2 cellular contexts compared by ENCODE assay signal in the genomic region with DNA sequence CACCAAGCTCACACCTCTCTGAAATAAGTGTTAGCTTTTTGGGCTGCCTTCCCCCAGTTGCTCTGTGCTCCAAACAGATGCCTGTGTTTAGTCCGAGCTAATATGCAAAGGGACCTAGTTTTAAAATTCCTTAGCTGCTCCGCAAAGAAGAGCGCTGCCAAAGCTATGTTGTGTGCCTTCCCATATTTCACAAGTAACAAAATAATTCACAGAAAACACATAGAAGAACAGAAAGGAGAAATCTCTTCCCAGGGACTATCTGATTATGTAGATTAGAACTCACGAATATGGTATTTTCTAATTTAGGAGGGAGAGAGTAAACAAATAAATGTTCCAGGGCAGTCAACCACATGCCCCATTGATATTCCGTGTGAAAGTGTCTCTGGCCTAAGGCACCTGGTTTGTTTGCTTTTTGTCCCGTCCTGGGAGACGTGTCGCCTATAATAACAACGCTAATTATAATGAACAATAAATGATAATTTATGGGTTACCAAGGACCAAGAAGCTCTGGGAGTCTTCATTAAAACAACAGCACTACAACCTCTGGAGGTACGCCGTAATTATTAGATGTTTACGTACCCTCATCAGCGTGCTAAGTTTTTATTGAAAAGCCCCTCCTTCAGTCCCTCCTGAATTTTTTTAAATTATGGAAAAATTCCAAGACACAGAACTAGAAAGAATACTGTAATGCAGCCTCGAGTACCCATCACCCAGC.
A peak's percentile ranks its signal among the peaks of the same experiment; 100 is the strongest.
TF ChIP-seq lines count a peak whose summit lies in the region.

No MANE protein-coding gene starts in this region.

TF ChIP-seq in IMR-90, 13 proteins besides CTCF, POLR2A, EP300 and RAD21:
- TF ChIP-seq, protein P1, sequence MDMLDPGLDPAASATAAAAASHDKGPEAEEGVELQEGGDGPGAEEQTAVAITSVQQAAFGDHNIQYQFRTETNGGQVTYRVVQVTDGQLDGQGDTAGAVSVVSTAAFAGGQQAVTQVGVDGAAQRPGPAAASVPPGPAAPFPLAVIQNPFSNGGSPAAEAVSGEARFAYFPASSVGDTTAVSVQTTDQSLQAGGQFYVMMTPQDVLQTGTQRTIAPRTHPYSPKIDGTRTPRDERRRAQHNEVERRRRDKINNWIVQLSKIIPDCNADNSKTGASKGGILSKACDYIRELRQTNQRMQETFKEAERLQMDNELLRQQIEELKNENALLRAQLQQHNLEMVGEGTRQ (IDR thresholded peaks at IDR 0.05; ENCODE audit: low read depth, low read length) = no peak
- TF ChIP-seq BHLHE40 (IDR thresholded peaks at IDR 0.05; ENCODE audit: low read depth, low read length) = no peak
- no peak for TF ChIP-seq RCOR1 (IDR thresholded peaks at IDR 0.05; ENCODE audit: insufficient replicate concordance, low read length)
- no peak for TF ChIP-seq FOS (IDR thresholded peaks at IDR 0.05; ENCODE audit: low read depth, low read length)
- no peak for TF ChIP-seq MXI1 (IDR thresholded peaks at IDR 0.05; ENCODE audit: borderline replicate concordance, low read depth, low read length)
- no peak for TF ChIP-seq CEBPB (IDR thresholded peaks at IDR 0.05; ENCODE audit: low read depth, low read length)
- TF ChIP-seq CHD1 (IDR thresholded peaks at IDR 0.05; ENCODE audit: low read depth, low read length) = no peak
- no peak for TF ChIP-seq MAFK (IDR thresholded peaks at IDR 0.05; ENCODE audit: low read depth, low read length)
- TF ChIP-seq NFE2L2 (IDR thresholded peaks at IDR 0.05; ENCODE audit: low read depth, low read length) = no peak
- no peak for TF ChIP-seq RFX5 (IDR thresholded peaks at IDR 0.05; ENCODE audit: low read depth, low read length)
- TF ChIP-seq, protein P2, sequence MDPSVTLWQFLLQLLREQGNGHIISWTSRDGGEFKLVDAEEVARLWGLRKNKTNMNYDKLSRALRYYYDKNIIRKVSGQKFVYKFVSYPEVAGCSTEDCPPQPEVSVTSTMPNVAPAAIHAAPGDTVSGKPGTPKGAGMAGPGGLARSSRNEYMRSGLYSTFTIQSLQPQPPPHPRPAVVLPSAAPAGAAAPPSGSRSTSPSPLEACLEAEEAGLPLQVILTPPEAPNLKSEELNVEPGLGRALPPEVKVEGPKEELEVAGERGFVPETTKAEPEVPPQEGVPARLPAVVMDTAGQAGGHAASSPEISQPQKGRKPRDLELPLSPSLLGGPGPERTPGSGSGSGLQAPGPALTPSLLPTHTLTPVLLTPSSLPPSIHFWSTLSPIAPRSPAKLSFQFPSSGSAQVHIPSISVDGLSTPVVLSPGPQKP (IDR thresholded peaks at IDR 0.05; ENCODE audit: borderline replicate concordance, low read depth, low read length) = no peak
- TF ChIP-seq MAZ (IDR thresholded peaks at IDR 0.05; ENCODE audit: borderline replicate concordance, low read depth, low read length) = no peak
- no peak for TF ChIP-seq SMC3 (IDR thresholded peaks at IDR 0.05; ENCODE audit: low read depth, low read length)
TF ChIP-seq in IMR-90: peak in this region for 0.

TF ChIP-seq in GM12878, 131 proteins besides CTCF, POLR2A, EP300 and RAD21:
- TF ChIP-seq PAX8 (IDR thresholded peaks at IDR 0.05) = 0 out of 2 replicates have a peak, but pooled peaks have one; percentile 71
- no peak for TF ChIP-seq BCL11A (IDR thresholded peaks at IDR 0.05; ENCODE audit: low read depth, low read length)
- TF ChIP-seq SRF (IDR thresholded peaks at IDR 0.05; ENCODE audit: low read depth in 2 of 2, low read length in 2 of 2) = no peak
- no peak for TF ChIP-seq RCOR1 (conservative IDR thresholded peaks at IDR 0.05; ENCODE audit: low read depth, low read length)
- TF ChIP-seq TBL1XR1 (IDR thresholded peaks at IDR 0.05; ENCODE audit: low read depth, low read length) = no peak
- TF ChIP-seq, protein P3, sequence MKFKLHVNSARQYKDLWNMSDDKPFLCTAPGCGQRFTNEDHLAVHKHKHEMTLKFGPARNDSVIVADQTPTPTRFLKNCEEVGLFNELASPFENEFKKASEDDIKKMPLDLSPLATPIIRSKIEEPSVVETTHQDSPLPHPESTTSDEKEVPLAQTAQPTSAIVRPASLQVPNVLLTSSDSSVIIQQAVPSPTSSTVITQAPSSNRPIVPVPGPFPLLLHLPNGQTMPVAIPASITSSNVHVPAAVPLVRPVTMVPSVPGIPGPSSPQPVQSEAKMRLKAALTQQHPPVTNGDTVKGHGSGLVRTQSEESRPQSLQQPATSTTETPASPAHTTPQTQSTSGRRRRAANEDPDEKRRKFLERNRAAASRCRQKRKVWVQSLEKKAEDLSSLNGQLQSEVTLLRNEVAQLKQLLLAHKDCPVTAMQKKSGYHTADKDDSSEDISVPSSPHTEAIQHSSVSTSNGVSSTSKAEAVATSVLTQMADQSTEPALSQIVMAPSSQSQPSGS (IDR thresholded peaks at IDR 0.05; ENCODE audit: low read length) = 0 out of 2 replicates have a peak, but pooled peaks have one; percentile 8
- TF ChIP-seq SUPT20H (IDR thresholded peaks at IDR 0.05; ENCODE audit: borderline replicate concordance, control insufficient read depth, low read depth, low read length) = no peak
- TF ChIP-seq, protein P4, sequence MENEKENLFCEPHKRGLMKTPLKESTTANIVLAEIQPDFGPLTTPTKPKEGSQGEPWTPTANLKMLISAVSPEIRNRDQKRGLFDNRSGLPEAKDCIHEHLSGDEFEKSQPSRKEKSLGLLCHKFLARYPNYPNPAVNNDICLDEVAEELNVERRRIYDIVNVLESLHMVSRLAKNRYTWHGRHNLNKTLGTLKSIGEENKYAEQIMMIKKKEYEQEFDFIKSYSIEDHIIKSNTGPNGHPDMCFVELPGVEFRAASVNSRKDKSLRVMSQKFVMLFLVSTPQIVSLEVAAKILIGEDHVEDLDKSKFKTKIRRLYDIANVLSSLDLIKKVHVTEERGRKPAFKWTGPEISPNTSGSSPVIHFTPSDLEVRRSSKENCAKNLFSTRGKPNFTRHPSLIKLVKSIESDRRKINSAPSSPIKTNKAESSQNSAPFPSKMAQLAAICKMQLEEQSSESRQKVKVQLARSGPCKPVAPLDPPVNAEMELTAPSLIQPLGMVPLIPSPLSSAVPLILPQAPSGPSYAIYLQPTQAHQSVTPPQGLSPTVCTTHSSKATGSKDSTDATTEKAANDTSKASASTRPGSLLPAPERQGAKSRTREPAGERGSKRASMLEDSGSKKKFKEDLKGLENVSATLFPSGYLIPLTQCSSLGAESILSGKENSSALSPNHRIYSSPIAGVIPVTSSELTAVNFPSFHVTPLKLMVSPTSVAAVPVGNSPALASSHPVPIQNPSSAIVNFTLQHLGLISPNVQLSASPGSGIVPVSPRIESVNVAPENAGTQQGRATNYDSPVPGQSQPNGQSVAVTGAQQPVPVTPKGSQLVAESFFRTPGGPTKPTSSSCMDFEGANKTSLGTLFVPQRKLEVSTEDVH (IDR thresholded peaks at IDR 0.05; ENCODE audit: low read depth, partially characterized antibody) = no peak
